In the genomic region with DNA sequence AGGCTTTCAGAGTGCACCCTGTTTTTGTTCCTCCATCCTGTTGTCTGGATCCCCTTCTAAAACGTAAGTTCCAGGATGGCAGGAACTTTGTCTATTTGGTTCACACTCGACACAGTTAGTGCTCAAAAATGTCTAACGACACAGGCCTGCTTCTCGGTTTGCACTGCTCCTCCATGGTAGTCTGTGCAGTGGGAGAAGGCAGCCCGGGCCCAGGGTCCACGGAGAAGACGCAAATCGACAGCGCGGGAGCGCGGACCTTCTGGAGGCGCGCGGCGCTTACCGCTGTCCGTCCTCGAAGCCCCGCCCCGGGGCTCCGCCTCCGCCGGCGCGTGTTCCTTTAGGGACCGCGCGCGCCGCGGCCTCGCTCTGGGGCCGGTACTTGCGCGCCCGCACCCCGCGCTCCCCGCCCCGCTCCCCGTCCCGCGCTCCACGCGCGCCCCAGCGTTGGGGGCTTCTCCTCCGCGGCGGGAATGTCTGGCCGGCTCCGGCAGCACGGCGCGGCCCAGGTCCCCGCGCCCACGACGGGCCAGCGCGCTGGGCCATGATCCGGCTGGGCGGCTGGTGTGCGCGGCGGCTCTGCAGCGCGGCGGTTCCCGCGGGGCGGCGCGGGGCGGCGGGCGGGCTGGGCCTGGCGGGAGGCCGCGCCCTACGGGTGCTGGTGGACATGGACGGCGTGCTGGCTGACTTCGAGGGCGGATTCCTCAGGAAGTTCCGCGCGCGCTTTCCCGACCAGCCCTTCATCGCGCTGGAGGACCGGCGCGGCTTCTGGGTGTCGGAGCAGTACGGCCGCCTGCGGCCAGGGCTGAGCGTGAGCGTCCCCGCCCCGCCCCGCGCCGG, we compare ENCODE assay signal across 8 cellular contexts. TPM values are rescaled to one million over a fixed set of nuclear protein-coding genes. Genes with fewer than 3 reads are reported as not detected.
DNase-seq lines count a peak whose midpoint lies in the region; ATAC-seq, FAIRE-seq and TF ChIP-seq lines count a peak whose summit lies in the region.

A gene (plus strand): TSS at position 364 of the 837 bp plus-strand sequence. CDS start 178 bp downstream, at position 542.

- H3K4me1 Mint-ChIP-seq in WTC11: peaks cover 28% of the 10 kb centered on the region

- no peaks in the 10 kb centered on the region for H3K9me3 Mint-ChIP-seq in WTC11

- CTCF ChIA-PET in WTC11 (lab: Charles Lee): no interaction called here

- no peaks in the 10 kb centered on the region for H3K36me3 ChIP-seq in kidney (ENCODE audit: control insufficient read depth in 1 of 2, insufficient read depth in 2 of 2, low read length in 2 of 2)

- H3K4me3 ChIP-seq in GM12875 (ENCODE audit: low read depth, low read length): peak within 1 kb of the TSS; percentile 69
- peak within 1 kb of the TSS; percentile 71 to 84 for H3K4me3 ChIP-seq in kidney (ENCODE audit: low read length in 2 of 2)

- H3K27ac Mint-ChIP-seq in WTC11: peak within 1 kb of the TSS; percentile 88; the same call in 1 of the 2 replicates

- TF ChIP-seq CTCF in GM12875 (IDR thresholded peaks at IDR 0.05; ENCODE audit: borderline replicate concordance, insufficient read depth, low read depth, low read length) (no peak), WTC11 (IDR thresholded peaks at IDR 0.05) (no peak), kidney (IDR thresholded peaks at IDR 0.05; ENCODE audit: borderline replicate concordance, extremely low read depth, insufficient read depth) (no peak)

- POLR2A ChIA-PET in WTC11 (lab: Charles Lee): no interaction called here

- H3K4me3 Mint-ChIP-seq in WTC11: peak within 1 kb of the TSS; percentile 92

- H3K9ac ChIP-seq in kidney (ENCODE audit: low read length in 2 of 2): peak within 1 kb of the TSS; percentile 41 to 51

- no peak for FAIRE-seq in kidney (lab: Jason Lieb, UNC)

- peaks cover 15% of the 10 kb centered on the region for H3K27me3 Mint-ChIP-seq in WTC11 (ENCODE audit: low read depth)

- no peaks in the 10 kb centered on the region for H3K9me3 ChIP-seq in kidney (ENCODE audit: control insufficient read depth in 1 of 2, low read length in 2 of 2)

- ATAC-seq in HG02759 (IDR thresholded peaks at IDR 0.05; ENCODE audit: unreplicated experiment) (peak; percentile 70), WTC11 (peak; percentile 42), GM18861 (IDR thresholded peaks at IDR 0.05; ENCODE audit: unreplicated experiment) (no peak)

- DNase-seq in NCI-H2171 treated with DMSO at 0.1 percent for 48 hours (lab: John Stamatoyannopoulos, UW) (peak; percentile 76), WTC11 (ENCODE audit: low spot score) (peak; percentile 75), caudate nucleus (lab: John Stamatoyannopoulos, UW) (peak in 52 of 61 donors; percentile 21 to 82 (median 58)), kidney (peak; percentile 92)
- DNase-seq in stimulated activated CD4-positive, alpha-beta T cell treated with anti-CD3 and anti-CD28 coated beads, Interleukin-12 subunit alpha, Interleukin-12 subunit beta, amount 100 ng/mL, for 4 hours: peak; percentile 72

- H3K27ac ChIP-seq in caudate nucleus (ENCODE audit: low read depth, low read length) (peak within 1 kb of the TSS; percentile 17), kidney (ENCODE audit: low read depth in 2 of 2, low read length in 2 of 2) (peak within 1 kb of the TSS; percentile 9 to 33)

- peaks cover 0 to 6% of the 10 kb centered on the region in 2 donors for H3K4me1 ChIP-seq in kidney (ENCODE audit: control insufficient read depth in 1 of 2, insufficient read depth in 1 of 2, low read depth in 1 of 2, low read length in 2 of 2)

- no peaks in the 10 kb centered on the region for H3K36me3 Mint-ChIP-seq in WTC11

- intact Hi-C loops in kidney (cut with DNase I): no loop called here

TF ChIP-seq in WTC11, 78 proteins besides CTCF, POLR2A, EP300 and RAD21 (continues in another document):
- no peak for TF ChIP-seq FOXJ3 (CRISPR knock-in tag; IDR thresholded peaks at IDR 0.05; ENCODE audit: borderline replicate concordance)
- TF ChIP-seq, protein P1, sequence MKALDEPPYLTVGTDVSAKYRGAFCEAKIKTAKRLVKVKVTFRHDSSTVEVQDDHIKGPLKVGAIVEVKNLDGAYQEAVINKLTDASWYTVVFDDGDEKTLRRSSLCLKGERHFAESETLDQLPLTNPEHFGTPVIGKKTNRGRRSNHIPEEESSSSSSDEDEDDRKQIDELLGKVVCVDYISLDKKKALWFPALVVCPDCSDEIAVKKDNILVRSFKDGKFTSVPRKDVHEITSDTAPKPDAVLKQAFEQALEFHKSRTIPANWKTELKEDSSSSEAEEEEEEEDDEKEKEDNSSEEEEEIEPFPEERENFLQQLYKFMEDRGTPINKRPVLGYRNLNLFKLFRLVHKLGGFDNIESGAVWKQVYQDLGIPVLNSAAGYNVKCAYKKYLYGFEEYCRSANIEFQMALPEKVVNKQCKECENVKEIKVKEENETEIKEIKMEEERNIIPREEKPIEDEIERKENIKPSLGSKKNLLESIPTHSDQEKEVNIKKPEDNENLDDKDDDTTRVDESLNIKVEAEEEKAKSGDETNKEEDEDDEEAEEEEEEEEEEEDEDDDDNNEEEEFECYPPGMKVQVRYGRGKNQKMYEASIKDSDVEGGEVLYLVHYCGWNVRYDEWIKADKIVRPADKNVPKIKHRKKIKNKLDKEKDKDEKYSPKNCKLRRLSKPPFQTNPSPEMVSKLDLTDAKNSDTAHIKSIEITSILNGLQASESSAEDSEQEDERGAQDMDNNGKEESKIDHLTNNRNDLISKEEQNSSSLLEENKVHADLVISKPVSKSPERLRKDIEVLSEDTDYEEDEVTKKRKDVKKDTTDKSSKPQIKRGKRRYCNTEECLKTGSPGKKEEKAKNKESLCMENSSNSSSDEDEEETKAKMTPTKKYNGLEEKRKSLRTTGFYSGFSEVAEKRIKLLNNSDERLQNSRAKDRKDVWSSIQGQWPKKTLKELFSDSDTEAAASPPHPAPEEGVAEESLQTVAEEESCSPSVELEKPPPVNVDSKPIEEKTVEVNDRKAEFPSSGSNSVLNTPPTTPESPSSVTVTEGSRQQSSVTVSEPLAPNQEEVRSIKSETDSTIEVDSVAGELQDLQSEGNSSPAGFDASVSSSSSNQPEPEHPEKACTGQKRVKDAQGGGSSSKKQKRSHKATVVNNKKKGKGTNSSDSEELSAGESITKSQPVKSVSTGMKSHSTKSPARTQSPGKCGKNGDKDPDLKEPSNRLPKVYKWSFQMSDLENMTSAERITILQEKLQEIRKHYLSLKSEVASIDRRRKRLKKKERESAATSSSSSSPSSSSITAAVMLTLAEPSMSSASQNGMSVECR (CRISPR knock-in tag; IDR thresholded peaks at IDR 0.05; ENCODE audit: borderline replicate concordance): peak; percentile 64; the same call in 1 of the 2 replicates
- TF ChIP-seq HMGA2 (CRISPR knock-in tag; IDR thresholded peaks at IDR 0.05): no peak
- TF ChIP-seq SOX15 (CRISPR knock-in tag; IDR thresholded peaks at IDR 0.05): no peak
- TF ChIP-seq, protein P2, sequence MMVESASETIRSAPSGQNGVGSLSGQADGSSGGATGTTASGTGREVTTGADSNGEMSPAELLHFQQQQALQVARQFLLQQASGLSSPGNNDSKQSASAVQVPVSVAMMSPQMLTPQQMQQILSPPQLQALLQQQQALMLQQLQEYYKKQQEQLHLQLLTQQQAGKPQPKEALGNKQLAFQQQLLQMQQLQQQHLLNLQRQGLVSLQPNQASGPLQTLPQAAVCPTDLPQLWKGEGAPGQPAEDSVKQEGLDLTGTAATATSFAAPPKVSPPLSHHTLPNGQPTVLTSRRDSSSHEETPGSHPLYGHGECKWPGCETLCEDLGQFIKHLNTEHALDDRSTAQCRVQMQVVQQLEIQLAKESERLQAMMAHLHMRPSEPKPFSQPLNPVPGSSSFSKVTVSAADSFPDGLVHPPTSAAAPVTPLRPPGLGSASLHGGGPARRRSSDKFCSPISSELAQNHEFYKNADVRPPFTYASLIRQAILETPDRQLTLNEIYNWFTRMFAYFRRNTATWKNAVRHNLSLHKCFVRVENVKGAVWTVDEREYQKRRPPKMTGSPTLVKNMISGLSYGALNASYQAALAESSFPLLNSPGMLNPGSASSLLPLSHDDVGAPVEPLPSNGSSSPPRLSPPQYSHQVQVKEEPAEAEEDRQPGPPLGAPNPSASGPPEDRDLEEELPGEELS (CRISPR knock-in tag; IDR thresholded peaks at IDR 0.05): no peak
- TF ChIP-seq ZNF416 (CRISPR knock-in tag; IDR thresholded peaks at IDR 0.05): no peak
- no peak for TF ChIP-seq ATF1 (CRISPR knock-in tag; IDR thresholded peaks at IDR 0.05)
- TF ChIP-seq ZNF121 (CRISPR knock-in tag; IDR thresholded peaks at IDR 0.05): no peak
- 0 out of 2 replicates have a peak, but pooled peaks have one; percentile 64 for TF ChIP-seq NR3C1 (CRISPR knock-in tag; conservative IDR thresholded peaks at IDR 0.05; ENCODE audit: low read depth)
- no peak for TF ChIP-seq GRHL2 (CRISPR knock-in tag; IDR thresholded peaks at IDR 0.05; ENCODE audit: insufficient replicate concordance, severe bottlenecking)
- TF ChIP-seq, protein P3, sequence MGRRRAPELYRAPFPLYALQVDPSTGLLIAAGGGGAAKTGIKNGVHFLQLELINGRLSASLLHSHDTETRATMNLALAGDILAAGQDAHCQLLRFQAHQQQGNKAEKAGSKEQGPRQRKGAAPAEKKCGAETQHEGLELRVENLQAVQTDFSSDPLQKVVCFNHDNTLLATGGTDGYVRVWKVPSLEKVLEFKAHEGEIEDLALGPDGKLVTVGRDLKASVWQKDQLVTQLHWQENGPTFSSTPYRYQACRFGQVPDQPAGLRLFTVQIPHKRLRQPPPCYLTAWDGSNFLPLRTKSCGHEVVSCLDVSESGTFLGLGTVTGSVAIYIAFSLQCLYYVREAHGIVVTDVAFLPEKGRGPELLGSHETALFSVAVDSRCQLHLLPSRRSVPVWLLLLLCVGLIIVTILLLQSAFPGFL (CRISPR knock-in tag; IDR thresholded peaks at IDR 0.05; ENCODE audit: borderline replicate concordance): no peak

RNA-seq across cellular contexts. Expression of the gene that starts here (rescaled TPM):
- total RNA-seq in WTC11 (2021): 10.8 to 18.8 TPM (median 17.5 TPM) in 3 replicates
- 2.8 TPM for total RNA-seq in kidney
- polyA plus RNA-seq in kidney (ENCODE audit: insufficient read depth, low read depth, low replicate concordance): 10.0 TPM
